Comparison of ENCODE assay signal across 12 cellular contexts in genomic region chr11:67616431-67617242, GRCh38. TPM values are rescaled to one million over a fixed set of nuclear protein-coding genes. Genes with fewer than 3 reads are reported as not detected.
A peak's percentile ranks its signal among the peaks of the same experiment; 100 is the strongest.
DNase-seq lines count a peak whose midpoint lies in the region; ATAC-seq and TF ChIP-seq lines count a peak whose summit lies in the region.
"Had no signal": no experiment of that assay in that cellular context is flagged by ENCODE, and none has a peak within 500 bp of the region (broad histone marks: within the 10 kb centered on the region; RNA-seq: fewer than 3 reads in every experiment).

No MANE protein-coding gene starts in this region.

- H3K4me3 Mint-ChIP-seq in activated CD4-positive, alpha-beta memory T cell treated with anti-CD3 and anti-CD28 coated beads, Interleukin-2, amount 10 ng/mL, durations not matched to agents 7 days and 5 days: no peak overlapping the region
- no peak overlapping the region for H3K4me3 Mint-ChIP-seq in activated CD4-positive, alpha-beta memory T cell treated with anti-CD3 and anti-CD28 coated beads for 36 hours
- no peak overlapping the region for H3K4me3 Mint-ChIP-seq in activated B cell treated with CpG ODN at 0.5 μM for 24 hours
- H3K4me3 Mint-ChIP-seq in stimulated activated naive B cell treated with anti-CD40 and anti-IgM and Interleukin-4, amounts not matched to agents 10 μg/mL and 1 μg/mL and 100 μg/mL, for 72 hours: peak overlapping the region in 1 of 2 donors; percentile 19

- H3K27me3 Mint-ChIP-seq in activated CD4-positive, alpha-beta memory T cell treated with anti-CD3 and anti-CD28 coated beads, Interleukin-2, amount 10 ng/mL, durations not matched to agents 7 days and 5 days: peaks cover 3% of the 10 kb centered on the region
- no peaks in the 10 kb centered on the region for H3K27me3 Mint-ChIP-seq in activated CD4-positive, alpha-beta memory T cell treated with anti-CD3 and anti-CD28 coated beads for 36 hours
- H3K27me3 Mint-ChIP-seq in activated B cell treated with CpG ODN at 0.5 μM for 24 hours: no peaks in the 10 kb centered on the region
- peaks cover 0 to 7% of the 10 kb centered on the region in 2 donors for H3K27me3 Mint-ChIP-seq in stimulated activated naive B cell treated with anti-CD40 and anti-IgM and Interleukin-4, amounts not matched to agents 10 μg/mL and 1 μg/mL and 100 μg/mL, for 72 hours

- H3K4me1 ChIP-seq in iPS-15b (ENCODE audit: control insufficient read depth, insufficient read depth, low read length): peaks cover 24% of the 10 kb centered on the region

- H3K36me3 ChIP-seq in iPS-15b (ENCODE audit: control insufficient read depth, insufficient read depth, low read length): peaks cover 9% of the 10 kb centered on the region

- H3K9me3 Mint-ChIP-seq in activated CD4-positive, alpha-beta memory T cell treated with anti-CD3 and anti-CD28 coated beads, Interleukin-2, amount 10 ng/mL, durations not matched to agents 7 days and 5 days: no peaks in the 10 kb centered on the region
- H3K9me3 Mint-ChIP-seq in activated CD4-positive, alpha-beta memory T cell treated with anti-CD3 and anti-CD28 coated beads for 36 hours: no peaks in the 10 kb centered on the region
- H3K9me3 Mint-ChIP-seq in activated B cell treated with CpG ODN at 0.5 μM for 24 hours: no peaks in the 10 kb centered on the region
- no peaks in the 10 kb centered on the region for H3K9me3 Mint-ChIP-seq in stimulated activated naive B cell treated with anti-CD40 and anti-IgM and Interleukin-4, amounts not matched to agents 10 μg/mL and 1 μg/mL and 100 μg/mL, for 72 hours

- peaks cover 15% of the 10 kb centered on the region for H3K36me3 Mint-ChIP-seq in activated CD4-positive, alpha-beta memory T cell treated with anti-CD3 and anti-CD28 coated beads, Interleukin-2, amount 10 ng/mL, durations not matched to agents 7 days and 5 days (ENCODE audit: low read depth)
- H3K36me3 Mint-ChIP-seq in activated CD4-positive, alpha-beta memory T cell treated with anti-CD3 and anti-CD28 coated beads for 36 hours: peaks cover 3% of the 10 kb centered on the region
- peaks cover 16% of the 10 kb centered on the region for H3K36me3 Mint-ChIP-seq in activated B cell treated with CpG ODN at 0.5 μM for 24 hours (ENCODE audit: low read depth)
- peaks cover 26 to 38% of the 10 kb centered on the region in 2 donors for H3K36me3 Mint-ChIP-seq in stimulated activated naive B cell treated with anti-CD40 and anti-IgM and Interleukin-4, amounts not matched to agents 10 μg/mL and 1 μg/mL and 100 μg/mL, for 72 hours

- peaks cover 8% of the 10 kb centered on the region for H3K27me3 ChIP-seq in iPS-15b (ENCODE audit: control insufficient read depth, insufficient read depth, low read length)

- no peak for ATAC-seq in activated B cell treated with CpG ODN at 0.5 μM for 24 hours (ENCODE audit: low read depth)
- ATAC-seq in stimulated activated naive B cell treated with anti-CD40 and anti-IgM and Interleukin-4, amounts not matched to agents 10 μg/mL and 1 μg/mL and 100 μg/mL, for 72 hours (replicated peaks): no peak

- POLR2A ChIA-PET in activated CD4-positive, alpha-beta memory T cell treated with anti-CD3 and anti-CD28 coated beads, Interleukin-2, amount 10 ng/mL, durations not matched to agents 7 days and 5 days (lab: Charles Lee): interaction anchor here (1.7 to 2.1 kb wide), 2 partner anchors 10 to 13 kb away, joined by 5 read pairs; partner anchors contain the start of gene NUDT8
- POLR2A ChIA-PET in activated CD4-positive, alpha-beta memory T cell treated with anti-CD3 and anti-CD28 coated beads for 36 hours (lab: Charles Lee): interaction anchor here (1.2 kb wide), 1 partner anchor 14 kb away, joined by 3 read pairs; no protein-coding TSS in a partner anchor
- POLR2A ChIA-PET in activated B cell treated with CpG ODN at 0.5 μM for 24 hours (lab: Charles Lee): interaction anchor here (0.6 to 5.7 kb wide), 4 partner anchors 12 to 581 kb away, joined by 4 to 66 read pairs (median 38); partner anchors contain the start of genes GSTP1 and NUDT8

- peaks cover 35% of the 10 kb centered on the region for H3K4me1 Mint-ChIP-seq in activated CD4-positive, alpha-beta memory T cell treated with anti-CD3 and anti-CD28 coated beads, Interleukin-2, amount 10 ng/mL, durations not matched to agents 7 days and 5 days
- H3K4me1 Mint-ChIP-seq in activated CD4-positive, alpha-beta memory T cell treated with anti-CD3 and anti-CD28 coated beads for 36 hours (ENCODE audit: low read depth): peaks cover 24% of the 10 kb centered on the region
- peaks cover 41% of the 10 kb centered on the region for H3K4me1 Mint-ChIP-seq in activated B cell treated with CpG ODN at 0.5 μM for 24 hours
- H3K4me1 Mint-ChIP-seq in stimulated activated naive B cell treated with anti-CD40 and anti-IgM and Interleukin-4, amounts not matched to agents 10 μg/mL and 1 μg/mL and 100 μg/mL, for 72 hours: peaks cover 38 to 49% of the 10 kb centered on the region in 2 donors

- intact Hi-C loops in activated CD4-positive, alpha-beta memory T cell treated with anti-CD3 and anti-CD28 coated beads for 36 hours (cut with micrococcal nuclease): no loop called here
- intact Hi-C loops in activated B cell treated with CpG ODN at 0.5 μM for 24 hours (cut with micrococcal nuclease): loop anchor here (10.0 kb wide), 1 partner anchor 658 kb away; the partner anchor contains the start of gene C11orf24

- CTCF ChIA-PET in activated CD4-positive, alpha-beta memory T cell treated with anti-CD3 and anti-CD28 coated beads, Interleukin-2, amount 10 ng/mL, durations not matched to agents 7 days and 5 days (lab: Charles Lee): interaction anchor here (0.8 to 4.0 kb wide), 6 partner anchors 13 to 189 kb away, joined by 3 to 57 read pairs (median 4); partner anchors contain the start of gene NUDT8
- CTCF ChIA-PET in activated CD4-positive, alpha-beta memory T cell treated with anti-CD3 and anti-CD28 coated beads for 36 hours (lab: Charles Lee): interaction anchor here (0.8 to 4.9 kb wide), 6 partner anchors 10 to 231 kb away, joined by 3 to 59 read pairs (median 4); partner anchors contain the start of gene NUDT8
- CTCF ChIA-PET in activated B cell treated with CpG ODN at 0.5 μM for 24 hours (lab: Charles Lee): interaction anchor here (3.6 kb wide), 1 partner anchor 12 kb away, joined by 28 read pairs; the partner anchor contains the start of gene NUDT8

- in situ Hi-C loops in GM13976 (cut with MboI; ENCODE audit: low sequenced_read_pairs, unreplicated experiment): no loop called here

- peak overlapping the region; percentile 36 for H3K27ac Mint-ChIP-seq in activated CD4-positive, alpha-beta memory T cell treated with anti-CD3 and anti-CD28 coated beads, Interleukin-2, amount 10 ng/mL, durations not matched to agents 7 days and 5 days
- no peak overlapping the region for H3K27ac Mint-ChIP-seq in activated CD4-positive, alpha-beta memory T cell treated with anti-CD3 and anti-CD28 coated beads for 36 hours
- H3K27ac Mint-ChIP-seq in activated B cell treated with CpG ODN at 0.5 μM for 24 hours: peak overlapping the region; percentile 48
- peak overlapping the region; percentile 76 for H3K27ac Mint-ChIP-seq in stimulated activated naive B cell treated with anti-CD40 and anti-IgM and Interleukin-4, amounts not matched to agents 10 μg/mL and 1 μg/mL and 100 μg/mL, for 72 hours

- DNase-seq in activated CD4-positive, alpha-beta memory T cell treated with anti-CD3 and anti-CD28 coated beads, Interleukin-2, amount 10 ng/mL, durations not matched to agents 7 days and 5 days: no peak
- no peak for DNase-seq in activated CD4-positive, alpha-beta memory T cell treated with anti-CD3 and anti-CD28 coated beads for 36 hours
- no peak for DNase-seq in activated B cell treated with CpG ODN at 0.5 μM for 24 hours
- no peak for DNase-seq in stimulated activated naive B cell treated with anti-CD40 and anti-IgM and Interleukin-4, amounts not matched to agents 10 μg/mL and 1 μg/mL and 100 μg/mL, for 72 hours
- no peak for DNase-seq in KG1 (lab: John Stamatoyannopoulos, UW)
- no peak for DNase-seq in GM13976 (ENCODE audit: low spot score)
- DNase-seq in cerebellar cortex (ENCODE audit: low spot score): no peak
- DNase-seq: NCI-H187 treated with DMSO at 0.1 percent for 48 hours; stimulated activated CD4-positive, alpha-beta T cell treated with anti-CD3 and anti-CD28 coated beads, Interleukin-15, amount 100 ng/mL, for 24 hours had no signal

- H3K4me3 ChIP-seq in iPS-15b (ENCODE audit: low read depth, low read length): peak overlapping the region; percentile 18

- no peak overlapping the region for H3K9ac ChIP-seq in iPS-15b (ENCODE audit: low read depth, low read length)
- H3K9ac ChIP-seq: parathyroid adenoma had no signal

- H3K9me3 ChIP-seq in iPS-15b (ENCODE audit: control insufficient read depth, insufficient read depth, low read length): no peaks in the 10 kb centered on the region

- no peak for TF ChIP-seq CTCF in activated B cell treated with CpG ODN at 0.5 μM for 24 hours (IDR thresholded peaks at IDR 0.05)
- no peak for TF ChIP-seq CTCF in GM13976 (IDR thresholded peaks at IDR 0.05; ENCODE audit: borderline replicate concordance, control extremely low read depth, extremely low read depth, insufficient read depth, missing control alignments)

RNA-seq across cellular contexts. Expression of gene NDUFV1, which starts 9.9 kb away (rescaled TPM):
- total RNA-seq in activated CD4-positive, alpha-beta memory T cell treated with anti-CD3 and anti-CD28 coated beads, Interleukin-2, amount 10 ng/mL, durations not matched to agents 7 days and 5 days: 100 to 1,000 TPM; 174 to 193 TPM
- total RNA-seq in activated CD4-positive, alpha-beta memory T cell treated with anti-CD3 and anti-CD28 coated beads for 36 hours: 100 to 1,000 TPM; 279 to 287 TPM
- 207 and 221 TPM in 2 replicates for total RNA-seq in activated B cell treated with CpG ODN at 0.5 μM for 24 hours

RNA-seq across cellular contexts. Expression of gene NUDT8, which starts 13.1 kb away (rescaled TPM):
- total RNA-seq in activated CD4-positive, alpha-beta memory T cell treated with anti-CD3 and anti-CD28 coated beads, Interleukin-2, amount 10 ng/mL, durations not matched to agents 7 days and 5 days: 10 to 100 TPM in 1 of 2 experiments, 1 to 10 TPM in 1; 9.3 to 10.8 TPM
- total RNA-seq in activated CD4-positive, alpha-beta memory T cell treated with anti-CD3 and anti-CD28 coated beads for 36 hours: 10 to 100 TPM; 23.3 to 24.3 TPM
- 5.3 and 6.1 TPM in 2 replicates for total RNA-seq in activated B cell treated with CpG ODN at 0.5 μM for 24 hours

RNA-seq across cellular contexts. Expression of gene TBX10, which starts 22.9 kb away (rescaled TPM):
- total RNA-seq in activated CD4-positive, alpha-beta memory T cell treated with anti-CD3 and anti-CD28 coated beads, Interleukin-2, amount 10 ng/mL, durations not matched to agents 7 days and 5 days: not detected
- not detected for total RNA-seq in activated CD4-positive, alpha-beta memory T cell treated with anti-CD3 and anti-CD28 coated beads for 36 hours
- total RNA-seq in activated B cell treated with CpG ODN at 0.5 μM for 24 hours: not detected in 2 replicates
- total RNA-seq: lung microvascular endothelial cell had no signal

RNA-seq across cellular contexts. Expression of gene GSTP1, which starts 33.0 kb away (rescaled TPM):
- 100 to 1,000 TPM; 195 to 198 TPM for total RNA-seq in activated CD4-positive, alpha-beta memory T cell treated with anti-CD3 and anti-CD28 coated beads, Interleukin-2, amount 10 ng/mL, durations not matched to agents 7 days and 5 days
- 100 to 1,000 TPM; 361 to 362 TPM for total RNA-seq in activated CD4-positive, alpha-beta memory T cell treated with anti-CD3 and anti-CD28 coated beads for 36 hours
- 331 and 362 TPM in 2 replicates for total RNA-seq in activated B cell treated with CpG ODN at 0.5 μM for 24 hours

RNA-seq across cellular contexts. Expression of gene ACY3, which starts 33.9 kb away (rescaled TPM):
- under 1 TPM; 0.18 to 0.25 TPM for total RNA-seq in activated CD4-positive, alpha-beta memory T cell treated with anti-CD3 and anti-CD28 coated beads, Interleukin-2, amount 10 ng/mL, durations not matched to agents 7 days and 5 days
- under 1 TPM; 0.29 to 0.33 TPM for total RNA-seq in activated CD4-positive, alpha-beta memory T cell treated with anti-CD3 and anti-CD28 coated beads for 36 hours
- not detected in 2 replicates for total RNA-seq in activated B cell treated with CpG ODN at 0.5 μM for 24 hours
- total RNA-seq: lung microvascular endothelial cell had no signal
